In genomic region chr6:143677891-143678737, GRCh38 we compare ENCODE assay signal across 8 cellular contexts. TPM values are rescaled to one million over a fixed set of nuclear protein-coding genes. Genes with fewer than 3 reads are reported as not detected.
DNase-seq lines count a peak whose midpoint lies in the region; ATAC-seq, FAIRE-seq and TF ChIP-seq lines count a peak whose summit lies in the region.

Gene PHACTR2, plus strand, starts transcription at chr6:143677965. Its CDS starts 199 bp downstream, at chr6:143678164.

- H3K56ac ChIP-seq in IMR-90 (ENCODE audit: extremely low read depth, insufficient read depth, low read length), result peak within 1 kb of the TSS; percentile 84

- H3K79me1 ChIP-seq in IMR-90 (ENCODE audit: low read depth in 1 of 2, low read length in 2 of 2), result peaks cover 12 to 43% of the 10 kb centered on the region in 2 experiments; a peak in 3 of 4 replicates

- WGBS in IMR-90 (ENCODE audit: extremely low coverage in 2 of 2, insufficient read length in 1 of 2), 2 experiments, result 0% methylated on average over 47 of the region's 69 CpGs; no CpG with 5 or more reads in 1 of the 2 experiments
- WGBS in mammary epithelial cell (ENCODE audit: low coverage, missing lambda C conversion rate), result 0% methylated on average over 18 of the region's 69 CpGs
- no CpG with 5 or more reads among the region's 69 CpGs for WGBS in iPS DF 6.9 (ENCODE audit: insufficient coverage, insufficient read length)

- H3K18ac ChIP-seq in IMR-90 (ENCODE audit: low read depth, low read length), result peak within 1 kb of the TSS; percentile 95

- H4K20me1 ChIP-seq in IMR-90 (ENCODE audit: insufficient read depth, low read length) (no peaks in the 10 kb centered on the region), mammary epithelial cell (ENCODE audit: insufficient read depth, low read length) (no peaks in the 10 kb centered on the region)

- H4K5ac ChIP-seq in IMR-90 (ENCODE audit: low read depth, low read length), result peak within 1 kb of the TSS; percentile 81

- dilution Hi-C loops in IMR-90 (cut with HindIII; ENCODE audit: low sequenced_read_pairs, unreplicated experiment), result no loop called here
- dilution Hi-C loops in mammary epithelial cell (cut with HindIII; ENCODE audit: low sequenced_read_pairs), result no loop called here

- TF ChIP-seq CTCF in IMR-90 (conservative IDR thresholded peaks at IDR 0.05; ENCODE audit: low read depth, low read length) (no peak), mammary epithelial cell (conservative IDR thresholded peaks at IDR 0.05 in 1 of 2, IDR thresholded peaks at IDR 0.05 in 1 of 2; ENCODE audit: extremely low read depth in 1 of 2, insufficient read depth in 1 of 2, low read depth in 1 of 2, low read length in 2 of 2) (no peak), D721Med (IDR thresholded peaks at IDR 0.05; ENCODE audit: insufficient read depth, missing control alignments) (no peak)

- H3K79me2 ChIP-seq in mammary epithelial cell (ENCODE audit: insufficient read depth, low read length), result peaks cover 51% of the 10 kb centered on the region

- no peak for TF ChIP-seq POLR2A in IMR-90 (IDR thresholded peaks at IDR 0.05; ENCODE audit: low read depth, low read length)

- peak within 1 kb of the TSS; percentile 99 for H3K9ac ChIP-seq in IMR-90 (ENCODE audit: low read depth, low read length)
- H3K9ac ChIP-seq in mammary epithelial cell (ENCODE audit: insufficient read depth, low read length), result peak within 1 kb of the TSS; percentile 85

- H2AFZ ChIP-seq in IMR-90 (replicated peaks; ENCODE audit: low read length, poor library complexity) (peak within 1 kb of the TSS; percentile 93), mammary epithelial cell (ENCODE audit: low read depth, low read length) (peak within 1 kb of the TSS; percentile 82)

- CTCF ChIA-PET in IMR-90 (lab: Yijun Ruan, JAX), result interaction anchor here (0.6 to 1.0 kb wide), 2 partner anchors 102 to 358 kb away, joined by 3 read pairs; no protein-coding TSS in a partner anchor
- CTCF ChIA-PET in mammary epithelial cell (lab: Charles Lee; ENCODE audit: low non-redundant PET), result no interaction called here

- ATAC-seq in IMR-90 (ENCODE audit: low read depth), result peak; percentile 84
- ATAC-seq in HG03571 (IDR thresholded peaks at IDR 0.05; ENCODE audit: unreplicated experiment), result no peak

- in situ Hi-C loops in IMR-90 (cut with MboI; ENCODE audit: low sequenced_read_pairs), result no loop called here
- in situ Hi-C loops in mammary epithelial cell (cut with MboI; ENCODE audit: low sequenced_read_pairs in 2 of 2), result no loop called here

- no peak for TF ChIP-seq RAD21 in IMR-90 (IDR thresholded peaks at IDR 0.05; ENCODE audit: low read length)

- peak within 1 kb of the TSS; percentile 76 for H3K23ac ChIP-seq in IMR-90 (ENCODE audit: low read depth, low read length)

- H2BK120ac ChIP-seq in IMR-90 (ENCODE audit: low read depth, low read length), result peak within 1 kb of the TSS; percentile 73

- peak within 1 kb of the TSS; percentile 81 for H2BK20ac ChIP-seq in IMR-90 (ENCODE audit: low read depth, low read length)

- no peaks in the 10 kb centered on the region; the same call in 1 of the 2 replicates for H3K9me3 ChIP-seq in IMR-90 (ENCODE audit: control insufficient read depth, insufficient read depth, low read length)
- peaks cover 3% of the 10 kb centered on the region for H3K9me3 ChIP-seq in mammary epithelial cell (replicated peaks; ENCODE audit: insufficient read depth, low read length)
- no peaks in the 10 kb centered on the region for H3K9me3 ChIP-seq in iPS DF 6.9 (ENCODE audit: control insufficient read depth, insufficient read depth, low read length)

- H3K36me3 ChIP-seq in IMR-90 (ENCODE audit: control insufficient read depth, insufficient read depth, low read length) (0 out of 2 replicates have a peak, but pooled peaks cover 2% of the 10 kb centered on the region), mammary epithelial cell (ENCODE audit: insufficient read depth, low read length) (no peaks in the 10 kb centered on the region), iPS DF 6.9 (ENCODE audit: control insufficient read depth, insufficient read depth, low read length) (no peaks in the 10 kb centered on the region)

- intact Hi-C loops in IMR-90 (cut with micrococcal nuclease), result loop anchor here (2.0 to 5.0 kb wide), 4 partner anchors 67 to 334 kb away; partner anchors contain the start of gene LTV1
- intact Hi-C loops in mammary epithelial cell (cut with micrococcal nuclease), result loop anchor here (5.0 kb wide), 3 partner anchors 86 to 329 kb away; partner anchors contain the start of gene PLAGL1

- H3K4me3 ChIP-seq in IMR-90 (ENCODE audit: insufficient read depth, low read depth, low read length) (peak within 1 kb of the TSS; percentile 97), mammary epithelial cell (replicated peaks in 1 of 3; ENCODE audit: insufficient read depth in 1 of 3, low read depth in 2 of 3, low read length in 3 of 3) (peak within 1 kb of the TSS; percentile 62 to 82 (median 78)), iPS DF 6.9 (ENCODE audit: low read length) (peak within 1 kb of the TSS; percentile 93)

- H3K14ac ChIP-seq in IMR-90 (replicated peaks; ENCODE audit: low read depth, low read length), result peak within 1 kb of the TSS; percentile 75

- peak within 1 kb of the TSS; percentile 95 for H2AK9ac ChIP-seq in IMR-90 (replicated peaks; ENCODE audit: low read depth, low read length, poor library complexity)

- peaks cover 4% of the 10 kb centered on the region for H3K9me1 ChIP-seq in IMR-90 (ENCODE audit: insufficient read depth, low read length)

- H3K27me3 ChIP-seq in IMR-90 (ENCODE audit: control insufficient read depth, insufficient read depth, low read length) (no peaks in the 10 kb centered on the region), mammary epithelial cell (ENCODE audit: insufficient read depth, low read length) (no peaks in the 10 kb centered on the region), iPS DF 6.9 (ENCODE audit: control insufficient read depth, insufficient read depth, low read length) (no peaks in the 10 kb centered on the region)

- H2AK5ac ChIP-seq in IMR-90 (ENCODE audit: low read depth, low read length), result no peak within 1 kb of the TSS; the same call in 1 of the 2 replicates

- POLR2A ChIA-PET in IMR-90 (lab: Charles Lee; ENCODE audit: unreplicated experiment), result interaction anchor here (0.6 to 1.0 kb wide), 2 partner anchors 14 to 22 kb away, joined by 3 to 5 read pairs; no protein-coding TSS in a partner anchor

- DNase-seq in ELF-1 (ENCODE audit: low read depth, low spot score) (peak; percentile 93), IMR-90 (peak; percentile 71), UCSD-AML1 (lab: John Stamatoyannopoulos, UW; ENCODE audit: unreplicated experiment) (peak; percentile 66), mammary epithelial cell (peak; percentile 58), iPS DF 6.9 (ENCODE audit: low read depth, low spot score) (no peak), retina (peak; percentile 91), D721Med (ENCODE audit: insufficient read length, low spot score) (no peak)

- FAIRE-seq in D721Med (lab: Jason Lieb, UNC), result no peak

- H4K8ac ChIP-seq in IMR-90 (ENCODE audit: low read depth in 2 of 2, low read length in 2 of 2), result peak within 1 kb of the TSS; percentile 34 to 60; a peak in 3 of 4 replicates

- peaks cover 9% of the 10 kb centered on the region for H3K4me1 ChIP-seq in IMR-90 (ENCODE audit: control insufficient read depth, insufficient read depth, low read length)
- peaks cover 34% of the 10 kb centered on the region for H3K4me1 ChIP-seq in mammary epithelial cell (ENCODE audit: insufficient read depth, low read length)
- H3K4me1 ChIP-seq in iPS DF 6.9 (ENCODE audit: control insufficient read depth, insufficient read depth, low read length), result peaks cover 7% of the 10 kb centered on the region; the same call in 1 of the 2 replicates

- H2BK15ac ChIP-seq in IMR-90 (ENCODE audit: low read depth, low read length), result peak within 1 kb of the TSS; percentile 59; the same call in 2 of the 3 replicates

- H3K4me2 ChIP-seq in IMR-90 (ENCODE audit: low read depth, low read length) (peak within 1 kb of the TSS; percentile 100), mammary epithelial cell (ENCODE audit: insufficient read depth, low read depth, low read length) (peak within 1 kb of the TSS; percentile 87)

- peak within 1 kb of the TSS; percentile 97 for H4K91ac ChIP-seq in IMR-90 (ENCODE audit: insufficient read depth, low read depth, low read length)

- H3K27ac ChIP-seq in IMR-90 (ENCODE audit: insufficient read depth, low read length) (peak within 1 kb of the TSS; percentile 99), mammary epithelial cell (ENCODE audit: insufficient read depth, low read depth, low read length) (peak within 1 kb of the TSS; percentile 72), iPS DF 6.9 (ENCODE audit: low read length) (no peak within 1 kb of the TSS)

- peak within 1 kb of the TSS; percentile 94 for H2BK5ac ChIP-seq in IMR-90 (ENCODE audit: low read depth, low read length, poor library complexity, severe bottlenecking)

- H3K4ac ChIP-seq in IMR-90 (ENCODE audit: low read depth, low read length), result peak within 1 kb of the TSS; percentile 64

- no TSS peak for BruUV-seq in IMR-90 (replicated peaks; lab: Mats Ljungman, UMichigan)
- TSS peak; percentile 36 for BruUV-seq in mammary epithelial cell (replicated peaks; lab: Mats Ljungman, UMichigan)

TF ChIP-seq in IMR-90, 13 proteins besides CTCF, POLR2A, EP300 and RAD21:
- no peak for TF ChIP-seq NFE2L2 (IDR thresholded peaks at IDR 0.05; ENCODE audit: low read depth, low read length)
- no peak for TF ChIP-seq RCOR1 (IDR thresholded peaks at IDR 0.05; ENCODE audit: insufficient replicate concordance, low read length)
- no peak for TF ChIP-seq BHLHE40 (IDR thresholded peaks at IDR 0.05; ENCODE audit: low read depth, low read length)
- no peak for TF ChIP-seq RFX5 (IDR thresholded peaks at IDR 0.05; ENCODE audit: low read depth, low read length)

RNA-seq across cellular contexts. Expression of gene PHACTR2, which starts in this region (rescaled TPM):
- total RNA-seq in IMR-90 (2012; rRNA removed), result 74.2 and 76.9 TPM in 2 replicates
- polyA plus RNA-seq in IMR-90 (2012; rRNA removed), result 12.7 and 14.5 TPM in 2 replicates
- polyA plus RNA-seq in IMR-90 (2012; cell fraction: cytosol; rRNA removed), result 3.5 and 4.2 TPM in 2 replicates
- polyA plus RNA-seq in IMR-90 (2012; cell fraction: nucleus; rRNA removed; ENCODE audit: low replicate concordance), result 4.6 and 15.0 TPM in 2 replicates
- total RNA-seq in mammary epithelial cell, result 10 to 100 TPM; 24.3 to 32.1 TPM
- 15.0 TPM for polyA plus RNA-seq in mammary epithelial cell
- 17.5 TPM for polyA minus RNA-seq in mammary epithelial cell

Comparison
In these comparisons a context has a peak if more than half of its experiments do, and no peak if none do; other contexts are left out.
1. DNase-seq: peak in ELF-1 (single experiment), IMR-90 (single experiment), UCSD-AML1 (single experiment), mammary epithelial cell (single experiment) and retina (single experiment); none in iPS DF 6.9 (single experiment) and D721Med (single experiment).
2. Peak in every context shown above with its lines, with median percentiles within 50 percentile points of each other: H3K4me3 ChIP-seq.